Comparison of ENCODE assay signal across 16 cellular contexts in genomic region chr20:18414140-18414539, GRCh38.
"Had no signal": no experiment of that assay in that cellular context is flagged by ENCODE, and none has a peak within 500 bp of the region (broad histone marks: within the 10 kb centered on the region; RNA-seq: fewer than 3 reads in every experiment).

No MANE protein-coding gene starts in this region.

- DNase-seq: activated CD4-positive, alpha-beta memory T cell treated with anti-CD3 and anti-CD28 coated beads, Interleukin-2, amount 10 ng/mL, durations not matched to agents 7 days and 5 days; activated CD4-positive, alpha-beta T cell treated with anti-CD3 and anti-CD28 coated beads for 4 hours; activated naive CD4-positive, alpha-beta T cell treated with anti-CD3 and anti-CD28 coated beads, Interleukin-2, amount 10 ng/mL, durations not matched to agents 7 days and 5 days; activated naive CD8-positive, alpha-beta T cell treated with anti-CD3 and anti-CD28 coated beads, Interleukin-2, amount 50 U/mL, for 24 hours; activated T-cell treated with anti-CD3 and anti-CD28 coated beads, Interleukin-2, amount 50 U/mL, for 4 hours; effector CD8-positive, alpha-beta T cell; gastrocnemius medialis; head of caudate nucleus; kidney glomerular epithelial cell; psoas muscle; right cardiac atrium; stimulated activated CD4-positive, alpha-beta T cell treated with anti-CD3 and anti-CD28 coated beads, Interleukin-2, amount 100 ng/mL, for 24 hours; stimulated activated naive CD4-positive, alpha-beta T cell treated with Interleukin-2 at 50 U/mL for 16 hours; tibial artery had no signal

- H3K4me3 Mint-ChIP-seq: activated CD4-positive, alpha-beta memory T cell treated with anti-CD3 and anti-CD28 coated beads, Interleukin-2, amount 10 ng/mL, durations not matched to agents 7 days and 5 days; activated naive CD4-positive, alpha-beta T cell treated with anti-CD3 and anti-CD28 coated beads, Interleukin-2, amount 10 ng/mL, durations not matched to agents 7 days and 5 days; activated naive CD8-positive, alpha-beta T cell treated with anti-CD3 and anti-CD28 coated beads, Interleukin-2, amount 50 U/mL, for 24 hours; activated T-cell treated with anti-CD3 and anti-CD28 coated beads, Interleukin-2, amount 50 U/mL, for 4 hours; dendritic cell treated with granulocyte-macrophage colony-stimulating factor and Interleukin-4, amounts not matched to agents 40 ng/mL and 50 ng/mL, for 4 days had no signal

- H3K36me3 ChIP-seq: gastrocnemius medialis, tibial artery had no signal

- H3K4me1 ChIP-seq: gastrocnemius medialis, psoas muscle, tibial artery had no signal

- H3K27me3 Mint-ChIP-seq: activated CD4-positive, alpha-beta memory T cell treated with anti-CD3 and anti-CD28 coated beads, Interleukin-2, amount 10 ng/mL, durations not matched to agents 7 days and 5 days; activated naive CD4-positive, alpha-beta T cell treated with anti-CD3 and anti-CD28 coated beads, Interleukin-2, amount 10 ng/mL, durations not matched to agents 7 days and 5 days; activated naive CD8-positive, alpha-beta T cell treated with anti-CD3 and anti-CD28 coated beads, Interleukin-2, amount 50 U/mL, for 24 hours; dendritic cell treated with granulocyte-macrophage colony-stimulating factor and Interleukin-4, amounts not matched to agents 40 ng/mL and 50 ng/mL, for 4 days had no signal

- H3K27ac ChIP-seq: gastrocnemius medialis, psoas muscle, tibial artery had no signal

- H3K4me3 ChIP-seq: gastrocnemius medialis, psoas muscle, tibial artery had no signal

- ATAC-seq: activated naive CD8-positive, alpha-beta T cell treated with anti-CD3 and anti-CD28 coated beads, Interleukin-2, amount 50 U/mL, for 24 hours; activated T-cell treated with anti-CD3 and anti-CD28 coated beads, Interleukin-2, amount 50 U/mL, for 4 hours; esophagus mucosa; gastrocnemius medialis; psoas muscle; right cardiac atrium had no signal

- H3K27me3 ChIP-seq: gastrocnemius medialis, tibial artery had no signal

- H3K27ac Mint-ChIP-seq: activated CD4-positive, alpha-beta memory T cell treated with anti-CD3 and anti-CD28 coated beads, Interleukin-2, amount 10 ng/mL, durations not matched to agents 7 days and 5 days; activated naive CD4-positive, alpha-beta T cell treated with anti-CD3 and anti-CD28 coated beads, Interleukin-2, amount 10 ng/mL, durations not matched to agents 7 days and 5 days; activated naive CD8-positive, alpha-beta T cell treated with anti-CD3 and anti-CD28 coated beads, Interleukin-2, amount 50 U/mL, for 24 hours had no signal

- H3K9me3 ChIP-seq: gastrocnemius medialis, psoas muscle, tibial artery had no signal

- H3K9me3 Mint-ChIP-seq: activated CD4-positive, alpha-beta memory T cell treated with anti-CD3 and anti-CD28 coated beads, Interleukin-2, amount 10 ng/mL, durations not matched to agents 7 days and 5 days; activated naive CD4-positive, alpha-beta T cell treated with anti-CD3 and anti-CD28 coated beads, Interleukin-2, amount 10 ng/mL, durations not matched to agents 7 days and 5 days; activated naive CD8-positive, alpha-beta T cell treated with anti-CD3 and anti-CD28 coated beads, Interleukin-2, amount 50 U/mL, for 24 hours; activated T-cell treated with anti-CD3 and anti-CD28 coated beads, Interleukin-2, amount 50 U/mL, for 4 hours; dendritic cell treated with granulocyte-macrophage colony-stimulating factor and Interleukin-4, amounts not matched to agents 40 ng/mL and 50 ng/mL, for 4 days had no signal

- H3K36me3 Mint-ChIP-seq: activated naive CD4-positive, alpha-beta T cell treated with anti-CD3 and anti-CD28 coated beads, Interleukin-2, amount 10 ng/mL, durations not matched to agents 7 days and 5 days had no signal
